ENCODE assay signal across 18 cellular contexts in the genomic region with DNA sequence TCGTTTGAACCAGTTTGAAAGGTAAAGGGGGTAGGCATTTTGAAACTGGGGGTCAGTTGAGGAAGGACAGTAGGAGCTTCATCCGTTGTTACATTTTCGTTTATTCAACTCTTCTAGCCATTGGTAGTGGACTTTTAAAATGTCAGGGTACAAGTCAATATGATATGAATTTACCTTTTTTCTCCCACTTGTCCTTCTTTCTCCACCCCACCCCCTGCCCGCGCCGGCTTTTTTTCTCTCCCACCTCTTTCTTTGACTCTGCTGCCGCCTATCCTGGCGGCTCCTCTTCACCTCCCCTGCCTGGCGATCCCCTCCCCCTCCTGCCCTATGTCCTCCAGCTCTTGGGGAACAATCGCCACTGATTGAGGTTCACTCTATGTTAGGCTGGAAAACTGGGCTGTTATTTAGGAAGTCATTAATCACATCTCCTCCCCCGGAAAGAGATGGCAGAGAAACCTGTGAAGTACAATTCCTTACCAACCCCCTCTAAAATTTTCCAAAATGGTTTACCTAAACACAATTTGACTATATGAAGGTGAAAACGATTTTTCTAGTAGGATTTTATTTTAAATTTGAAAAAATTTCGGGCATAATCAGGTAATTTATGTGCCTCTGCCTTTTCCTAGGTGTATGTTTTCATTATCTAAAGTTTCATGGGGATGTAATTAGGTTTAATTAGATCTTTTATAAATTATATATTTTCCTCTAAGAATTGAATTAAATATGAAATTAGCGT. TPM values are rescaled to one million over a fixed set of nuclear protein-coding genes. Genes with fewer than 3 reads are reported as not detected.
DNase-seq lines count a peak whose midpoint lies in the region; ATAC-seq and TF ChIP-seq lines count a peak whose summit lies in the region.
"Had no signal": no experiment of that assay in that cellular context is flagged by ENCODE, and none has a peak within 500 bp of the region (broad histone marks: within the 10 kb centered on the region; RNA-seq: fewer than 3 reads in every experiment).

No MANE protein-coding gene starts in this region.

- H2BK20ac ChIP-seq in H9 (ENCODE audit: low read depth, low read length, poor library complexity, severe bottlenecking): peak overlapping the region; percentile 29

- no peak for TF ChIP-seq POLR2A in GM18505 (IDR thresholded peaks at IDR 0.05; ENCODE audit: borderline replicate concordance, extremely low read depth, insufficient read depth, insufficient read length)

- H3T11ph ChIP-seq in H9 (ENCODE audit: low read length): peak overlapping the region; percentile 86

- H3K4me3 Mint-ChIP-seq in H9: peak overlapping the region; percentile 53 to 82
- H3K4me3 Mint-ChIP-seq in nephron progenitor cell: peak overlapping the region; percentile 99
- H3K4me3 Mint-ChIP-seq: activated CD8-positive, alpha-beta T cell treated with anti-CD3 and anti-CD28 coated beads, Interleukin-2, amount 10 ng/mL, durations not matched to agents 7 days and 5 days; stimulated activated naive CD8-positive, alpha-beta T cell treated with anti-CD3 and anti-CD28 coated beads, Interleukin-15, Interleukin-2, amounts not matched to agents 100 ng/mL and 50 ng/mL, for 24 hours had no signal

- H3K4me1 ChIP-seq in H9 (ENCODE audit: insufficient read depth, low read length): peaks cover 2% of the 10 kb centered on the region; the same call in 1 of the 2 replicates
- H3K4me1 ChIP-seq: colonic mucosa, foreskin keratinocyte, lower lobe of right lung had no signal

- peak overlapping the region; percentile 83 for H3K4me2 ChIP-seq in H9 (ENCODE audit: insufficient read depth, insufficient read length, low read length)

- whole genome bisulfite sequencing in H9 (ENCODE audit: extremely low coverage, insufficient read length, low lambda C conversion rate): no CpG with 5 or more reads among the region's 14 CpGs

- DNase-seq in H9 (peak; percentile 85), NCI-H446 (lab: John Stamatoyannopoulos, UW) (peak; percentile 36 to 59), cerebellar cortex (ENCODE audit: low spot score) (peak; percentile 83), nephron progenitor cell (peak; percentile 77), AG08396 (ENCODE audit: low spot score) (no peak), substantia nigra (lab: John Stamatoyannopoulos, UW) (no peak)
- DNase-seq: activated CD8-positive, alpha-beta T cell treated with anti-CD3 and anti-CD28 coated beads, Interleukin-2, amount 10 ng/mL, durations not matched to agents 7 days and 5 days; colonic mucosa; foreskin keratinocyte; GM23248; lower lobe of right lung; NCI-H226; stimulated activated CD4-positive, alpha-beta T cell treated with anti-CD3 and anti-CD28 coated beads, Interleukin-4, amount 100 ng/mL, for 24 hours had no signal

- H3K9me3 ChIP-seq in H9 (ENCODE audit: control insufficient read depth, low read depth, low read length): no peaks in the 10 kb centered on the region
- H3K9me3 ChIP-seq: colonic mucosa, lower lobe of right lung had no signal

- H3K18ac ChIP-seq in H9 (ENCODE audit: insufficient read length, low read depth, low read length): peak overlapping the region; percentile 93

- H4K5ac ChIP-seq in H9 (ENCODE audit: insufficient read length, low read depth, low read length): peak overlapping the region; percentile 100

- no peak overlapping the region for H2AFZ ChIP-seq in H9 (ENCODE audit: low read length)
- H2AFZ ChIP-seq: GM23248 had no signal

- peak overlapping the region; percentile 98 for H3K9ac ChIP-seq in H9 (ENCODE audit: extremely low read depth, insufficient read length, low read length)
- H3K9ac ChIP-seq: GM23248 had no signal

- no peaks in the 10 kb centered on the region for H4K20me1 ChIP-seq in H9 (ENCODE audit: control insufficient read depth, insufficient read depth, insufficient read length)

- peak overlapping the region; percentile 97; the same call in 1 of the 2 replicates for H3K14ac ChIP-seq in H9 (ENCODE audit: insufficient read depth, low read length)

- peak overlapping the region; percentile 96 to 100 (median 100) for H3K27ac Mint-ChIP-seq in H9
- H3K27ac Mint-ChIP-seq in nephron progenitor cell: peak overlapping the region; percentile 97
- H3K27ac Mint-ChIP-seq: activated CD8-positive, alpha-beta T cell treated with anti-CD3 and anti-CD28 coated beads, Interleukin-2, amount 10 ng/mL, durations not matched to agents 7 days and 5 days; activated naive CD8-positive, alpha-beta T cell; stimulated activated naive CD8-positive, alpha-beta T cell treated with anti-CD3 and anti-CD28 coated beads, Interleukin-15, Interleukin-2, amounts not matched to agents 100 ng/mL and 50 ng/mL, for 24 hours had no signal

- H3K27me3 ChIP-seq in H9 (ENCODE audit: insufficient read depth, low read length): no peaks in the 10 kb centered on the region

- TF ChIP-seq CTCF in H9 (conservative IDR thresholded peaks at IDR 0.05) (peak; percentile 13; the same call in 1 of the 3 replicates), nephron progenitor cell (IDR thresholded peaks at IDR 0.05) (no peak)

- H3K9me3 Mint-ChIP-seq in H9 (no peaks in the 10 kb centered on the region; a peak in 2 of 5 replicates), nephron progenitor cell (no peaks in the 10 kb centered on the region)

- H3K27me3 Mint-ChIP-seq in H9 (ENCODE audit: low read depth) (no peaks in the 10 kb centered on the region; the same call in 1 of the 2 replicates), nephron progenitor cell (ENCODE audit: low read depth, poor library complexity) (no peaks in the 10 kb centered on the region)

- peaks cover 28% of the 10 kb centered on the region for H3K23me2 ChIP-seq in H9 (ENCODE audit: insufficient read length, low read depth, low read length, poor library complexity, severe bottlenecking)

- H3K56ac ChIP-seq in H9 (ENCODE audit: insufficient read length, low read depth, low read length): peak overlapping the region; percentile 71

- ATAC-seq in HG02840 (IDR thresholded peaks at IDR 0.05; ENCODE audit: low FRiP score, unreplicated experiment) (no peak), GM18505 (IDR thresholded peaks at IDR 0.05; ENCODE audit: unreplicated experiment) (no peak)
- ATAC-seq: activated CD8-positive, alpha-beta T cell treated with anti-CD3 and anti-CD28 coated beads, Interleukin-2, amount 10 ng/mL, durations not matched to agents 7 days and 5 days; foreskin keratinocyte; lower lobe of right lung had no signal

- H3K79me2 ChIP-seq in H9 (ENCODE audit: insufficient read depth, low read length): peaks cover 6% of the 10 kb centered on the region; the same call in 1 of the 2 replicates

- H2BK15ac ChIP-seq in H9 (ENCODE audit: low read depth, low read length): no peak overlapping the region

- H4K8ac ChIP-seq in H9 (replicated peaks; ENCODE audit: insufficient read length, low read depth, low read length): no peak overlapping the region

- peak overlapping the region; percentile 96 for H3K23ac ChIP-seq in H9 (ENCODE audit: insufficient read length, low read depth, low read length)

- H3K79me1 ChIP-seq in H9 (ENCODE audit: insufficient read depth, low read depth, low read length, poor library complexity, severe bottlenecking): no peaks in the 10 kb centered on the region

- peak overlapping the region; percentile 86 for H2BK12ac ChIP-seq in H9 (ENCODE audit: insufficient read length, low read depth, low read length)

- no peak overlapping the region; the same call in 1 of the 2 replicates for H3K4ac ChIP-seq in H9 (ENCODE audit: low read depth, low read length)

- H2BK120ac ChIP-seq in H9 (ENCODE audit: low read depth, low read length, poor library complexity, severe bottlenecking): peak overlapping the region; percentile 42

- H2AK5ac ChIP-seq in H9 (ENCODE audit: insufficient read length, low read length): peak overlapping the region; percentile 99

- no peak overlapping the region for H4K91ac ChIP-seq in H9 (ENCODE audit: insufficient read length, low read depth, low read length)

- H3K27ac ChIP-seq in H9 (ENCODE audit: insufficient read length, low read depth, low read length): peak overlapping the region; percentile 100
- H3K27ac ChIP-seq in substantia nigra (ENCODE audit: low read depth, low read length, poor library complexity, severe bottlenecking): no peak overlapping the region
- H3K27ac ChIP-seq: colonic mucosa, foreskin keratinocyte, GM23248, lower lobe of right lung had no signal

- peaks cover 49 to 54% of the 10 kb centered on the region in 2 experiments for H3K4me1 Mint-ChIP-seq in H9
- peaks cover 53% of the 10 kb centered on the region for H3K4me1 Mint-ChIP-seq in nephron progenitor cell

- peak overlapping the region; percentile 89 for H2BK5ac ChIP-seq in H9 (ENCODE audit: insufficient read length, low read length)

- peaks cover 0 to 14% (median 5%) of the 10 kb centered on the region in 3 experiments; a peak in 4 of 7 replicates for H3K36me3 Mint-ChIP-seq in H9 (ENCODE audit: insufficient read depth in 1 of 3, low read depth in 3 of 3)
- no peaks in the 10 kb centered on the region for H3K36me3 Mint-ChIP-seq in nephron progenitor cell (ENCODE audit: low read depth)

RNA-seq across cellular contexts. Expression of a gene that starts 0.8 kb away (rescaled TPM):
- 109 and 110 TPM in 2 replicates for total RNA-seq in H9 (2021)
- total RNA-seq: activated CD8-positive, alpha-beta T cell treated with anti-CD3 and anti-CD28 coated beads, Interleukin-2, amount 10 ng/mL, durations not matched to agents 7 days and 5 days; foreskin keratinocyte; GM23248; LHCN-M2; lower lobe of right lung had no signal

Comparison
In these comparisons a context has a peak if more than half of its experiments do, and no peak if none do; other contexts are left out.
1. DNase-seq: peak in H9 (single experiment), NCI-H446 (2 of 2), cerebellar cortex (single experiment) and nephron progenitor cell (single experiment); none in AG08396 (single experiment) and substantia nigra (0 of 49).